Comparison of ENCODE assay signal across 32 cellular contexts in the genomic region with DNA sequence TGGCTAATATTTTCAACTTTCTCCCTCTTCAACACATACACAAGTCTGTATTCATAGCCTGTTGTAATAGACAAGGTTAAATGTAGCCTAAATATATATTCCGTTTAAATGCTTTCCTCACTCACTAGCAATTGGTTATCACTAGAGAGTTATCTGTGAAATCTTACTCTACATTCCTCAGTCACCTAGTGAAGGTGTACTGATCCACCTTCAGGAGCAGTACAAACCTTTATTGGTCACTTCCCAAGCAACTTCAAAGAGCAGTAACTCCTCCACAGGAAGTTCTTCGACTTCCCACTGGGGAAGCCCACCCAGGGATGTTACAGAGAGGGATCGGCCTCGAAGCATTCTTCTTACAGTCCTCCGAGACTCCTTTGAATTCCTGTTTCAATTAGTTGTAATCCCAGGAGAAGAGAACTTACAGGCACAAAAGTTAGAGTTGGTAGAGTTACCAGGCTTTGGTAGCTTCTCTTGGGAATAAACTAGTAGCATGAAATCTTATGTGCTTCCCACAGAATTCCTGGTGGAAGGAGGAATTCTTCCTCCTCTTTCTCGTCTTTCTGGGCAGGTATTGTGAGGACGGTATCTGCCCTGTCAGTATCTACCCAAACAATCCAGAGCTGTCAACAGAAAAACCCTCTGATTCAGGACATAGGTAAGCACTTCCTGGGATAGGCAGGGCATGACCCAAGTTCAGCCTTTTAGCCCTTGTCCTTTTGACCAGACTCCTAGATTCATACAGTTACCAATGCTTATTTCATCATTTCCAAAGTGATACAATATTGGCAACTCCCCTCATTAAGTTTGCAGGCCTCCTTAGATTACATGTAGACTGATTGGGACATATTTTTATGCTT. TPM values are rescaled to one million over a fixed set of nuclear protein-coding genes. Genes with fewer than 3 reads are reported as not detected.
"Had no signal": no experiment of that assay in that cellular context is flagged by ENCODE, and none has a peak within 500 bp of the region (broad histone marks: within the 10 kb centered on the region; RNA-seq: fewer than 3 reads in every experiment).

A gene (minus strand): TSS at position 603 of the 857 bp plus-strand sequence. CDS start 255 bp downstream, at position 348.

- H3K27me3 Mint-ChIP-seq: activated CD8-positive, alpha-beta T cell treated with anti-CD3 and anti-CD28 coated beads for 36 hours; activated naive CD4-positive, alpha-beta T cell treated with anti-CD3 and anti-CD28 coated beads, Interleukin-2, amount 50 U/mL, for 24 hours; activated naive CD8-positive, alpha-beta T cell treated with anti-CD3 and anti-CD28 coated beads, Interleukin-2, amount 50 U/mL, for 24 hours; activated T-helper 17 cell treated with anti-CD3 and anti-CD28 coated beads, Interleukin-2, amount 50 U/mL, for 72 hours; stimulated activated memory B cell treated with anti-CD40 and anti-IgM and Interleukin-4, amounts not matched to agents 10 μg/mL and 1 μg/mL and 100 μg/mL, for 72 hours; stimulated activated naive CD8-positive, alpha-beta T cell treated with anti-CD3 and anti-CD28 coated beads, Interleukin-15, amount 100 ng/mL, for 72 hours had no signal

- H3K27ac Mint-ChIP-seq: activated CD8-positive, alpha-beta T cell treated with anti-CD3 and anti-CD28 coated beads for 36 hours; activated naive CD4-positive, alpha-beta T cell treated with anti-CD3 and anti-CD28 coated beads, Interleukin-2, amount 50 U/mL, for 24 hours; activated naive CD8-positive, alpha-beta T cell treated with anti-CD3 and anti-CD28 coated beads, Interleukin-2, amount 50 U/mL, for 24 hours; activated T-helper 17 cell treated with anti-CD3 and anti-CD28 coated beads, Interleukin-2, amount 50 U/mL, for 72 hours; natural killer cell treated with Interleukin-12 subunit alpha and Interleukin-12 subunit beta and Interleukin-15 and Interleukin-18, amount 100 ng/mL, for 72 hours; progenitor cell of endocrine pancreas; stimulated activated memory B cell treated with anti-CD40 and anti-IgM and Interleukin-4, amounts not matched to agents 10 μg/mL and 1 μg/mL and 100 μg/mL, for 72 hours; stimulated activated naive CD8-positive, alpha-beta T cell treated with anti-CD3 and anti-CD28 coated beads, Interleukin-15, amount 100 ng/mL, for 72 hours; T-helper 17 cell had no signal

- H3K4me3 ChIP-seq: gastrocnemius medialis, lung, mucosa of descending colon, ovary, smooth muscle cell, thyroid gland, upper lobe of right lung had no signal

- H3K27ac ChIP-seq: gastrocnemius medialis, ovary, thyroid gland, upper lobe of right lung, WERI-Rb-1 had no signal

- H3K4me1 ChIP-seq: gastrocnemius medialis, thyroid gland, upper lobe of right lung had no signal

- H3K36me3 ChIP-seq: gastrocnemius medialis, ovary, thyroid gland, upper lobe of right lung, WERI-Rb-1 had no signal

- DNase-seq: activated CD4-positive, alpha-beta T cell treated with anti-CD3 and anti-CD28 coated beads, Interleukin-2, amount 50 U/mL, for 1 hour; activated CD4-positive, CD25-positive, alpha-beta regulatory T cell treated with anti-CD3 and anti-CD28 coated beads, Interleukin-2, amount 50 U/mL, for 72 hours; activated CD8-positive, alpha-beta T cell treated with anti-CD3 and anti-CD28 coated beads for 36 hours; activated naive CD8-positive, alpha-beta T cell treated with anti-CD3 and anti-CD28 coated beads, Interleukin-2, amount 50 U/mL, for 24 hours; activated T-cell treated with anti-CD3 and anti-CD28 coated beads, Interleukin-2, amount 50 U/mL, for 4 hours; amygdala; caudate nucleus; gastrocnemius medialis; glutamatergic neuron; mucosa of descending colon; ovary; stimulated activated CD4-positive, alpha-beta T cell treated with anti-CD3 and anti-CD28 coated beads, Interleukin-1b, Interleukin-23, amount 100 ng/mL, for 48 hours; stimulated activated CD4-positive, alpha-beta T cell treated with anti-CD3 and anti-CD28 coated beads, Interleukin-4, amount 100 ng/mL, for 4 hours; stimulated activated CD8-positive, alpha-beta memory T cell treated with anti-CD3 and anti-CD28 coated beads, Interleukin-4, amount 100 ng/mL, for 48 hours; stimulated activated naive CD8-positive, alpha-beta T cell treated with anti-CD3 and anti-CD28 coated beads, Interleukin-15, amount 100 ng/mL, for 72 hours; SW 1271; T-helper 17 cell; T1000; thyroid gland; upper lobe of right lung; WERI-Rb-1 had no signal

- ATAC-seq: activated CD8-positive, alpha-beta T cell treated with anti-CD3 and anti-CD28 coated beads for 36 hours; activated naive CD8-positive, alpha-beta T cell treated with anti-CD3 and anti-CD28 coated beads, Interleukin-2, amount 50 U/mL, for 24 hours; activated T-cell treated with anti-CD3 and anti-CD28 coated beads, Interleukin-2, amount 50 U/mL, for 4 hours; activated T-helper 17 cell treated with anti-CD3 and anti-CD28 coated beads, Interleukin-2, amount 50 U/mL, for 72 hours; gastrocnemius medialis; mucosa of descending colon; natural killer cell treated with Interleukin-12 subunit alpha and Interleukin-12 subunit beta and Interleukin-15 and Interleukin-18, amount 100 ng/mL, for 72 hours; stimulated activated memory B cell treated with anti-CD40 and anti-IgM and Interleukin-4, amounts not matched to agents 10 μg/mL and 1 μg/mL and 100 μg/mL, for 72 hours; stimulated activated naive CD8-positive, alpha-beta T cell treated with anti-CD3 and anti-CD28 coated beads, Interleukin-15, amount 100 ng/mL, for 72 hours; T-helper 17 cell; upper lobe of right lung had no signal

- H3K27me3 ChIP-seq: gastrocnemius medialis, ovary, thyroid gland, upper lobe of right lung had no signal

- H3K9me3 Mint-ChIP-seq: activated CD8-positive, alpha-beta T cell treated with anti-CD3 and anti-CD28 coated beads for 36 hours; activated naive CD4-positive, alpha-beta T cell treated with anti-CD3 and anti-CD28 coated beads, Interleukin-2, amount 50 U/mL, for 24 hours; activated naive CD8-positive, alpha-beta T cell treated with anti-CD3 and anti-CD28 coated beads, Interleukin-2, amount 50 U/mL, for 24 hours; activated T-cell treated with anti-CD3 and anti-CD28 coated beads, Interleukin-2, amount 50 U/mL, for 4 hours; activated T-helper 17 cell treated with anti-CD3 and anti-CD28 coated beads, Interleukin-2, amount 50 U/mL, for 72 hours; natural killer cell treated with Interleukin-12 subunit alpha and Interleukin-12 subunit beta and Interleukin-15 and Interleukin-18, amount 100 ng/mL, for 72 hours; stimulated activated memory B cell treated with anti-CD40 and anti-IgM and Interleukin-4, amounts not matched to agents 10 μg/mL and 1 μg/mL and 100 μg/mL, for 72 hours; stimulated activated naive CD8-positive, alpha-beta T cell treated with anti-CD3 and anti-CD28 coated beads, Interleukin-15, amount 100 ng/mL, for 72 hours had no signal

- H3K4me3 Mint-ChIP-seq: activated CD8-positive, alpha-beta T cell treated with anti-CD3 and anti-CD28 coated beads for 36 hours; activated naive CD4-positive, alpha-beta T cell treated with anti-CD3 and anti-CD28 coated beads, Interleukin-2, amount 50 U/mL, for 24 hours; activated naive CD8-positive, alpha-beta T cell treated with anti-CD3 and anti-CD28 coated beads, Interleukin-2, amount 50 U/mL, for 24 hours; activated T-cell treated with anti-CD3 and anti-CD28 coated beads, Interleukin-2, amount 50 U/mL, for 4 hours; activated T-helper 17 cell treated with anti-CD3 and anti-CD28 coated beads, Interleukin-2, amount 50 U/mL, for 72 hours; natural killer cell treated with Interleukin-12 subunit alpha and Interleukin-12 subunit beta and Interleukin-15 and Interleukin-18, amount 100 ng/mL, for 72 hours; stimulated activated memory B cell treated with anti-CD40 and anti-IgM and Interleukin-4, amounts not matched to agents 10 μg/mL and 1 μg/mL and 100 μg/mL, for 72 hours; stimulated activated naive CD8-positive, alpha-beta T cell treated with anti-CD3 and anti-CD28 coated beads, Interleukin-15, amount 100 ng/mL, for 72 hours; T-helper 17 cell had no signal

- H3K4me1 Mint-ChIP-seq: activated naive CD4-positive, alpha-beta T cell treated with anti-CD3 and anti-CD28 coated beads, Interleukin-2, amount 50 U/mL, for 24 hours; activated naive CD8-positive, alpha-beta T cell treated with anti-CD3 and anti-CD28 coated beads, Interleukin-2, amount 50 U/mL, for 24 hours; activated T-helper 17 cell treated with anti-CD3 and anti-CD28 coated beads, Interleukin-2, amount 50 U/mL, for 72 hours; stimulated activated memory B cell treated with anti-CD40 and anti-IgM and Interleukin-4, amounts not matched to agents 10 μg/mL and 1 μg/mL and 100 μg/mL, for 72 hours; stimulated activated naive CD8-positive, alpha-beta T cell treated with anti-CD3 and anti-CD28 coated beads, Interleukin-15, amount 100 ng/mL, for 72 hours had no signal

- H3K9me3 ChIP-seq: gastrocnemius medialis, mucosa of descending colon, ovary, thyroid gland, upper lobe of right lung had no signal

- H3K36me3 Mint-ChIP-seq: activated naive CD4-positive, alpha-beta T cell treated with anti-CD3 and anti-CD28 coated beads, Interleukin-2, amount 50 U/mL, for 24 hours; natural killer cell treated with Interleukin-12 subunit alpha and Interleukin-12 subunit beta and Interleukin-15 and Interleukin-18, amount 100 ng/mL, for 72 hours; stimulated activated memory B cell treated with anti-CD40 and anti-IgM and Interleukin-4, amounts not matched to agents 10 μg/mL and 1 μg/mL and 100 μg/mL, for 72 hours had no signal

RNA-seq across cellular contexts. Expression of the gene that starts here (rescaled TPM):
- total RNA-seq: activated CD8-positive, alpha-beta T cell treated with anti-CD3 and anti-CD28 coated beads for 36 hours; activated T-helper 17 cell treated with anti-CD3 and anti-CD28 coated beads, Interleukin-2, amount 50 U/mL, for 72 hours; chondrocyte; kidney epithelial cell; lung; mucosa of descending colon; myocyte; natural killer cell treated with Interleukin-12 subunit alpha and Interleukin-12 subunit beta and Interleukin-15 and Interleukin-18, amount 100 ng/mL, for 72 hours; progenitor cell of endocrine pancreas; renal cortical epithelial cell; smooth muscle cell; thyroid gland; upper lobe of right lung had no signal
